In the genomic region with DNA sequence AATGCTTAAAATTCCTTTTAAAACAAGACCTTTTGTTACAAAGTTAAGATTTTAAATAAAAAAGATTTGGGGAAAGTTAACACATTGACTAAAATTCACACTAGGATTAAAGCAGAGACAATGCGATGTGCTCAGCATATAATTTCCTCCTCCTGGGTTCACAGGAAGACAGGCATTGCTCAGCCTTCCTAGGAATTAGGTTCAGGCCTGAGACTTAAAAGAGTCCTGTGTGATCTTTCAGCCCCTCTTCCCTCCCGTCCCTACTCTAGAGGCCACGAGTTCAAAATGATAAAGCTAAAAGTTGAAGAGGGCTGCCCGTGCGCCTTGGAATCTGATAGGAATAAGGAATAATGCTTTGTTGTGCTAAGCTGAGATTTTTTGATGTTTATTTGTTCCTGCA, we compare ENCODE assay signal across 1 cellular context.
TF ChIP-seq lines count a peak whose summit lies in the region.

No MANE protein-coding gene starts in this region.

TF ChIP-seq in WTC11, 78 proteins besides CTCF, POLR2A, EP300 and RAD21:
- TF ChIP-seq, protein P1, sequence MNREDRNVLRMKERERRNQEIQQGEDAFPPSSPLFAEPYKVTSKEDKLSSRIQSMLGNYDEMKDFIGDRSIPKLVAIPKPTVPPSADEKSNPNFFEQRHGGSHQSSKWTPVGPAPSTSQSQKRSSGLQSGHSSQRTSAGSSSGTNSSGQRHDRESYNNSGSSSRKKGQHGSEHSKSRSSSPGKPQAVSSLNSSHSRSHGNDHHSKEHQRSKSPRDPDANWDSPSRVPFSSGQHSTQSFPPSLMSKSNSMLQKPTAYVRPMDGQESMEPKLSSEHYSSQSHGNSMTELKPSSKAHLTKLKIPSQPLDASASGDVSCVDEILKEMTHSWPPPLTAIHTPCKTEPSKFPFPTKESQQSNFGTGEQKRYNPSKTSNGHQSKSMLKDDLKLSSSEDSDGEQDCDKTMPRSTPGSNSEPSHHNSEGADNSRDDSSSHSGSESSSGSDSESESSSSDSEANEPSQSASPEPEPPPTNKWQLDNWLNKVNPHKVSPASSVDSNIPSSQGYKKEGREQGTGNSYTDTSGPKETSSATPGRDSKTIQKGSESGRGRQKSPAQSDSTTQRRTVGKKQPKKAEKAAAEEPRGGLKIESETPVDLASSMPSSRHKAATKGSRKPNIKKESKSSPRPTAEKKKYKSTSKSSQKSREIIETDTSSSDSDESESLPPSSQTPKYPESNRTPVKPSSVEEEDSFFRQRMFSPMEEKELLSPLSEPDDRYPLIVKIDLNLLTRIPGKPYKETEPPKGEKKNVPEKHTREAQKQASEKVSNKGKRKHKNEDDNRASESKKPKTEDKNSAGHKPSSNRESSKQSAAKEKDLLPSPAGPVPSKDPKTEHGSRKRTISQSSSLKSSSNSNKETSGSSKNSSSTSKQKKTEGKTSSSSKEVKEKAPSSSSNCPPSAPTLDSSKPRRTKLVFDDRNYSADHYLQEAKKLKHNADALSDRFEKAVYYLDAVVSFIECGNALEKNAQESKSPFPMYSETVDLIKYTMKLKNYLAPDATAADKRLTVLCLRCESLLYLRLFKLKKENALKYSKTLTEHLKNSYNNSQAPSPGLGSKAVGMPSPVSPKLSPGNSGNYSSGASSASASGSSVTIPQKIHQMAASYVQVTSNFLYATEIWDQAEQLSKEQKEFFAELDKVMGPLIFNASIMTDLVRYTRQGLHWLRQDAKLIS (CRISPR knock-in tag; IDR thresholded peaks at IDR 0.05; ENCODE audit: borderline replicate concordance) = no peak
- TF ChIP-seq, protein P2, sequence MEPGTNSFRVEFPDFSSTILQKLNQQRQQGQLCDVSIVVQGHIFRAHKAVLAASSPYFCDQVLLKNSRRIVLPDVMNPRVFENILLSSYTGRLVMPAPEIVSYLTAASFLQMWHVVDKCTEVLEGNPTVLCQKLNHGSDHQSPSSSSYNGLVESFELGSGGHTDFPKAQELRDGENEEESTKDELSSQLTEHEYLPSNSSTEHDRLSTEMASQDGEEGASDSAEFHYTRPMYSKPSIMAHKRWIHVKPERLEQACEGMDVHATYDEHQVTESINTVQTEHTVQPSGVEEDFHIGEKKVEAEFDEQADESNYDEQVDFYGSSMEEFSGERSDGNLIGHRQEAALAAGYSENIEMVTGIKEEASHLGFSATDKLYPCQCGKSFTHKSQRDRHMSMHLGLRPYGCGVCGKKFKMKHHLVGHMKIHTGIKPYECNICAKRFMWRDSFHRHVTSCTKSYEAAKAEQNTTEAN (CRISPR knock-in tag; IDR thresholded peaks at IDR 0.05) = no peak
- TF ChIP-seq ZNF532 (CRISPR knock-in tag; IDR thresholded peaks at IDR 0.05; ENCODE audit: borderline replicate concordance) = no peak
- no peak for TF ChIP-seq USF1 (CRISPR knock-in tag; IDR thresholded peaks at IDR 0.05)
- TF ChIP-seq ATF3 (CRISPR knock-in tag; conservative IDR thresholded peaks at IDR 0.05) = no peak
- TF ChIP-seq, protein P3, sequence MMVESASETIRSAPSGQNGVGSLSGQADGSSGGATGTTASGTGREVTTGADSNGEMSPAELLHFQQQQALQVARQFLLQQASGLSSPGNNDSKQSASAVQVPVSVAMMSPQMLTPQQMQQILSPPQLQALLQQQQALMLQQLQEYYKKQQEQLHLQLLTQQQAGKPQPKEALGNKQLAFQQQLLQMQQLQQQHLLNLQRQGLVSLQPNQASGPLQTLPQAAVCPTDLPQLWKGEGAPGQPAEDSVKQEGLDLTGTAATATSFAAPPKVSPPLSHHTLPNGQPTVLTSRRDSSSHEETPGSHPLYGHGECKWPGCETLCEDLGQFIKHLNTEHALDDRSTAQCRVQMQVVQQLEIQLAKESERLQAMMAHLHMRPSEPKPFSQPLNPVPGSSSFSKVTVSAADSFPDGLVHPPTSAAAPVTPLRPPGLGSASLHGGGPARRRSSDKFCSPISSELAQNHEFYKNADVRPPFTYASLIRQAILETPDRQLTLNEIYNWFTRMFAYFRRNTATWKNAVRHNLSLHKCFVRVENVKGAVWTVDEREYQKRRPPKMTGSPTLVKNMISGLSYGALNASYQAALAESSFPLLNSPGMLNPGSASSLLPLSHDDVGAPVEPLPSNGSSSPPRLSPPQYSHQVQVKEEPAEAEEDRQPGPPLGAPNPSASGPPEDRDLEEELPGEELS (CRISPR knock-in tag; IDR thresholded peaks at IDR 0.05) = no peak
- TF ChIP-seq ERG (CRISPR knock-in tag; IDR thresholded peaks at IDR 0.05) = no peak
- TF ChIP-seq NFE2L1 (CRISPR knock-in tag; IDR thresholded peaks at IDR 0.05) = no peak
- no peak for TF ChIP-seq ZNF425 (CRISPR knock-in tag; conservative IDR thresholded peaks at IDR 0.05)
- no peak for TF ChIP-seq ELF4 (CRISPR knock-in tag; IDR thresholded peaks at IDR 0.05; ENCODE audit: low read depth)
- TF ChIP-seq NR1H2 (CRISPR knock-in tag; IDR thresholded peaks at IDR 0.05) = no peak
- no peak for TF ChIP-seq SMAD4 (CRISPR knock-in tag; IDR thresholded peaks at IDR 0.05)
- TF ChIP-seq, protein P4, sequence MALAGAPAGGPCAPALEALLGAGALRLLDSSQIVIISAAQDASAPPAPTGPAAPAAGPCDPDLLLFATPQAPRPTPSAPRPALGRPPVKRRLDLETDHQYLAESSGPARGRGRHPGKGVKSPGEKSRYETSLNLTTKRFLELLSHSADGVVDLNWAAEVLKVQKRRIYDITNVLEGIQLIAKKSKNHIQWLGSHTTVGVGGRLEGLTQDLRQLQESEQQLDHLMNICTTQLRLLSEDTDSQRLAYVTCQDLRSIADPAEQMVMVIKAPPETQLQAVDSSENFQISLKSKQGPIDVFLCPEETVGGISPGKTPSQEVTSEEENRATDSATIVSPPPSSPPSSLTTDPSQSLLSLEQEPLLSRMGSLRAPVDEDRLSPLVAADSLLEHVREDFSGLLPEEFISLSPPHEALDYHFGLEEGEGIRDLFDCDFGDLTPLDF (CRISPR knock-in tag; IDR thresholded peaks at IDR 0.05) = no peak
- no peak for TF ChIP-seq SOX15 (CRISPR knock-in tag; IDR thresholded peaks at IDR 0.05)
